In the genomic region with DNA sequence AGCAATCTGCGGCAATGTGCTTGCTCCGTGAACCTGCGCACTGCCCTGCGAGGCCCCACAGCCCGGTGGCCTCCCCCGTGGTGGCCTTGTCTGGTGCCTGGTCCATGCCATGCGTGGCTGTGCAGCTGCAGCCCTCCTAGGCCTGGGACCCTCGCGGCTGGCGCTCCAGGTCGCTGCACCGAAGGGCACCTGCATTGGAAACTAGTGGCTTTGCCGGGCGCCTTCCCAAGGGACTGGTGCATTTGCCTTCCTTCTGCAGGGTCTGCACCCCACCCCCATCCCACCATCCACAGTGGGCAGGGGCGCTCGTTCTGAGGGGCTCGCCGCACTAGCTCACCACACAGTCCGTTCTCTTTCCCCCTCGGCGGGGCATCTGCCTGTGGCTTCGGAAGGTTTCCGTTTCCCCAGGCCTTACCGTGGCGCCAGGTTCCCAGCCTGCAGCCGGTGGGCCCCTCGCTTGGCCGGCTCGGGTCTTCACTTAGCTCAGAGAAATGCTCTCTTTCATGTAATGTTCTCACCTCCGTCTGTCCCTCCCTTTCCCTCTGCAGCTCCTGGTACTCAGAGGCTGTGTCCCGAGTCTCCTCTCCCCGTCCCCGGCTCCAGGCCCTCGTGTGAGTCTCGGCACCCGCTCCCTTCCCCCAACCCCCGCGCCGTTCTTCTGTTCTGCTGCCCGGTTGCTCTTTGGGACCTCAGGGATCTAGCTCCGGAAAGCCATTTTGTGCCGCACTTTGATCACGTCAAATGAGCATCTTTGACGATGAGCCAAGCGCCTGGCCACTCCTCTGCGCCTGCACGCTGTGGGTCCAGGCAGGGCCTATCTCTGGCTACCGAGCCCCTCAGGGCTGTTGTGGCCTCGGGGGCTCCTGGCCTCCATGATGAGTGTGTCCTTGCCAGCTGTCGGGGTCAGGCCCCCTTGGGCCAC, we compare ENCODE assay signal across 23 cellular contexts.
"Had no signal": no experiment of that assay in that cellular context is flagged by ENCODE, and none has a peak within 500 bp of the region (broad histone marks: within the 10 kb centered on the region; RNA-seq: fewer than 3 reads in every experiment).

No MANE protein-coding gene starts in this region.

- H3K27ac ChIP-seq: body of pancreas, colonic mucosa, esophagus muscularis mucosa, hepatocyte, left lung, psoas muscle, SK-N-MC, upper lobe of left lung had no signal

- DNase-seq: activated CD4-positive, CD25-positive, alpha-beta regulatory T cell treated with anti-CD3 and anti-CD28 coated beads, Interleukin-2, amount 50 U/mL, for 72 hours; activated CD8-positive, alpha-beta memory T cell treated with anti-CD3 and anti-CD28 coated beads, Interleukin-2, amount 10 ng/mL, durations not matched to agents 7 days and 5 days; activated gamma-delta T cell; activated T-cell treated with anti-CD3 and anti-CD28 coated beads, Interleukin-2, amount 50 U/mL, for 1 hour; amniotic stem cell; body of pancreas; caudate nucleus; colonic mucosa; mesenchymal stem cell; nephron progenitor cell; psoas muscle; stimulated activated CD4-positive, alpha-beta T cell treated with anti-CD3 and anti-CD28 coated beads, Interleukin-15, amount 100 ng/mL, for 24 hours; stimulated activated CD4-positive, alpha-beta T cell treated with anti-CD3 and anti-CD28 coated beads, Interleukin-4, amount 100 ng/mL, for 24 hours; stimulated activated CD8-positive, alpha-beta memory T cell treated with anti-CD3 and anti-CD28 coated beads, Interleukin-4, amount 100 ng/mL, for 48 hours; stimulated activated naive CD8-positive, alpha-beta T cell treated with anti-CD3 and anti-CD28 coated beads, Interleukin-15, Interleukin-2, amounts not matched to agents 100 U/mL and 50 U/mL, for 24 hours; T-cell; T-helper 9 cell had no signal

- H3K4me1 ChIP-seq: body of pancreas, colonic mucosa, esophagus muscularis mucosa, left lung, psoas muscle, upper lobe of left lung had no signal

- H3K27me3 ChIP-seq: body of pancreas, hepatocyte, left lung, upper lobe of left lung had no signal

- H3K36me3 ChIP-seq: colonic mucosa had no signal

- ATAC-seq: activated CD8-positive, alpha-beta memory T cell treated with anti-CD3 and anti-CD28 coated beads, Interleukin-2, amount 10 ng/mL, durations not matched to agents 7 days and 5 days; activated naive CD4-positive, alpha-beta T cell treated with anti-CD3 and anti-CD28 coated beads, Interleukin-2, amount 50 U/mL, for 72 hours; body of pancreas; left lung; psoas muscle; stimulated activated naive CD8-positive, alpha-beta T cell treated with anti-CD3 and anti-CD28 coated beads, Interleukin-15, Interleukin-2, amounts not matched to agents 100 U/mL and 50 U/mL, for 24 hours; T-cell had no signal

- H3K4me3 ChIP-seq: body of pancreas, colonic mucosa, esophagus muscularis mucosa, hepatocyte, left lung, psoas muscle, SK-N-MC, upper lobe of left lung had no signal

- H3K36me3 Mint-ChIP-seq: activated CD8-positive, alpha-beta memory T cell treated with anti-CD3 and anti-CD28 coated beads, Interleukin-2, amount 10 ng/mL, durations not matched to agents 7 days and 5 days had no signal

- H3K9me3 ChIP-seq: colonic mucosa had no signal

- H3K4me1 Mint-ChIP-seq: activated CD8-positive, alpha-beta memory T cell treated with anti-CD3 and anti-CD28 coated beads, Interleukin-2, amount 10 ng/mL, durations not matched to agents 7 days and 5 days; T-cell had no signal

- H3K27ac Mint-ChIP-seq: activated CD8-positive, alpha-beta memory T cell treated with anti-CD3 and anti-CD28 coated beads, Interleukin-2, amount 10 ng/mL, durations not matched to agents 7 days and 5 days; nephron progenitor cell; T-cell had no signal

- H3K4me3 Mint-ChIP-seq: activated CD8-positive, alpha-beta memory T cell treated with anti-CD3 and anti-CD28 coated beads, Interleukin-2, amount 10 ng/mL, durations not matched to agents 7 days and 5 days; nephron progenitor cell; T-cell had no signal
